Comparison of ENCODE assay signal across 9 cellular contexts in genomic region chr15:28013976-28014375, GRCh38.
"Had no signal": no experiment of that assay in that cellular context is flagged by ENCODE, and none has a peak within 500 bp of the region (broad histone marks: within the 10 kb centered on the region; RNA-seq: fewer than 3 reads in every experiment).

No MANE protein-coding gene starts in this region.

- H3K4me1 Mint-ChIP-seq: IgD-negative memory B cell had no signal

- H3K9me3 ChIP-seq: HAP-1 had no signal

- H3K36me3 ChIP-seq: HAP-1 had no signal

- H3K4me1 ChIP-seq: HAP-1 had no signal

- ATAC-seq: HCT116, HepG2 had no signal

- H3K27ac Mint-ChIP-seq: HFFc6, IgD-negative memory B cell had no signal

- H3K4me3 Mint-ChIP-seq: HFFc6, IgD-negative memory B cell had no signal

- H3K36me3 Mint-ChIP-seq: IgD-negative memory B cell had no signal

- DNase-seq: GM23248, GOT3, H7, HFFc6 had no signal

- H3K27me3 Mint-ChIP-seq: IgD-negative memory B cell had no signal

- H3K27ac ChIP-seq: GM23248, HL-60 had no signal

- H3K4me3 ChIP-seq: GM23248, HAP-1 had no signal

- FAIRE-seq: HepG2 had no signal
